ENCODE assay signal across 20 cellular contexts in the genomic region with DNA sequence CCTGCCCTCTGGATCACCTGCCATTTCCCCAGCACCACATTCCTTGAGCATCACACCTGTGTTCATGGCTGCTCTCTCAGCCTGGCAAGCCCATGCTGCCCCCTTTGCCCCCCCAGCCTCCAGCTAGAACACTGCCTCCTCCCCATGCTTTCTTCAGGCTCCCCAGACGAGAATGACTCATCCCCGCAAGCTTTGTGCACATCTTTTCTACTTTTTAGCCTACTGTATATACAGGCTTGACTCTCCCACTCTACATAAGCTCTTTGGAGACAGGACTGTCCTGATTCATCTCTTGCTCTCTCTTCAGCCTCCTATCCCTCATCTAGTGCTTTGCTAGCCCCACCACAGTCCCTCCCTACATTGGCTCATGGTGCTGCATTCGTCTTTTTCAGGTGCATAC. TPM values are rescaled to one million over a fixed set of nuclear protein-coding genes. Genes with fewer than 3 reads are reported as not detected.
"Had no signal": no experiment of that assay in that cellular context is flagged by ENCODE, and none has a peak within 500 bp of the region (broad histone marks: within the 10 kb centered on the region; RNA-seq: fewer than 3 reads in every experiment).

No MANE protein-coding gene starts in this region.

- DNase-seq: activated CD4-positive, alpha-beta T cell treated with anti-CD3 and anti-CD28 coated beads for 4 hours; activated CD4-positive, alpha-beta T cell treated with anti-CD3 and anti-CD28 coated beads, Interleukin-2, amount 50 U/mL, for 4 hours; activated CD8-positive, alpha-beta T cell treated with anti-CD3 and anti-CD28 coated beads, Interleukin-2, amount 10 ng/mL, durations not matched to agents 7 days and 5 days; activated gamma-delta T cell; activated naive CD4-positive, alpha-beta T cell treated with anti-CD3 and anti-CD28 coated beads for 36 hours; activated T-cell treated with anti-CD3 and anti-CD28 coated beads, Interleukin-2, amount 50 U/mL, for 4 hours; caudate nucleus; Kasumi-1; NCI-H1105 treated with DMSO at 0.1 percent for 48 hours; NCI-H1436 treated with DMSO at 0.1 percent for 48 hours; NCI-H187; NCI-H2081; NCI-H446; NCI-H524; SHP77; T-cell; WERI-Rb-1 had no signal

- H3K4me3 ChIP-seq: breast epithelium, SJSA1 had no signal

- H3K9me3 ChIP-seq: breast epithelium, SJSA1 had no signal

- H3K27ac ChIP-seq: breast epithelium, SJSA1, WERI-Rb-1 had no signal

- H3K4me1 ChIP-seq: breast epithelium, SJSA1 had no signal

- H3K9me3 Mint-ChIP-seq: activated naive CD4-positive, alpha-beta T cell treated with anti-CD3 and anti-CD28 coated beads for 36 hours; activated T-cell treated with anti-CD3 and anti-CD28 coated beads, Interleukin-2, amount 50 U/mL, for 4 hours; T-cell had no signal

- H3K4me3 Mint-ChIP-seq: activated CD8-positive, alpha-beta T cell treated with anti-CD3 and anti-CD28 coated beads, Interleukin-2, amount 10 ng/mL, durations not matched to agents 7 days and 5 days; activated naive CD4-positive, alpha-beta T cell treated with anti-CD3 and anti-CD28 coated beads for 36 hours; activated naive CD8-positive, alpha-beta T cell; activated T-cell treated with anti-CD3 and anti-CD28 coated beads, Interleukin-2, amount 50 U/mL, for 4 hours; T-cell had no signal

- H3K27me3 Mint-ChIP-seq: activated naive CD8-positive, alpha-beta T cell; T-cell had no signal

- H3K27me3 ChIP-seq: breast epithelium, SJSA1 had no signal

- H3K4me1 Mint-ChIP-seq: T-cell had no signal

- H3K27ac Mint-ChIP-seq: activated CD8-positive, alpha-beta T cell treated with anti-CD3 and anti-CD28 coated beads, Interleukin-2, amount 10 ng/mL, durations not matched to agents 7 days and 5 days; activated naive CD4-positive, alpha-beta T cell treated with anti-CD3 and anti-CD28 coated beads for 36 hours; activated naive CD8-positive, alpha-beta T cell had no signal

- H3K36me3 ChIP-seq: breast epithelium, SJSA1, WERI-Rb-1 had no signal

RNA-seq across cellular contexts. Expression of gene CCIN, which starts 52.6 kb away (rescaled TPM):
- total RNA-seq: activated naive CD4-positive, alpha-beta T cell treated with anti-CD3 and anti-CD28 coated beads for 36 hours; activated T-cell treated with anti-CD3 and anti-CD28 coated beads, Interleukin-2, amount 50 U/mL, for 4 hours had no signal
